ENCODE assay signal across 14 cellular contexts in genomic region chr3:123457841-123458240, GRCh38. TPM values are rescaled to one million over a fixed set of nuclear protein-coding genes. Genes with fewer than 3 reads are reported as not detected.
DNase-seq lines count a peak whose midpoint lies in the region; ATAC-seq and TF ChIP-seq lines count a peak whose summit lies in the region.
"Had no signal": no experiment of that assay in that cellular context is flagged by ENCODE, and none has a peak within 500 bp of the region (broad histone marks: within the 10 kb centered on the region; RNA-seq: fewer than 3 reads in every experiment).

No MANE protein-coding gene starts in this region.

- ATAC-seq in activated naive CD8-positive, alpha-beta T cell treated with anti-CD3 and anti-CD28 coated beads, Interleukin-2, amount 50 U/mL, for 24 hours = peak; percentile 40
- no peak for ATAC-seq in GM21367 (IDR thresholded peaks at IDR 0.05; ENCODE audit: unreplicated experiment)
- ATAC-seq in GM19395 (IDR thresholded peaks at IDR 0.05; ENCODE audit: unreplicated experiment) = no peak
- ATAC-seq: HepG2 had no signal

- no peak overlapping the region for H3K27ac Mint-ChIP-seq in activated naive CD8-positive, alpha-beta T cell treated with anti-CD3 and anti-CD28 coated beads, Interleukin-2, amount 50 U/mL, for 24 hours
- H3K27ac Mint-ChIP-seq in activated naive CD8-positive, alpha-beta T cell treated with anti-CD3 and anti-CD28 coated beads for 36 hours = no peak overlapping the region
- H3K27ac Mint-ChIP-seq: CD8-positive, alpha-beta memory T cell had no signal

- peak overlapping the region; percentile 52 for H3K27ac ChIP-seq in caudate nucleus (ENCODE audit: low read depth, low read length)
- H3K27ac ChIP-seq: 22Rv1, BLaER1 had no signal

- no peak for DNase-seq in activated naive CD8-positive, alpha-beta T cell treated with anti-CD3 and anti-CD28 coated beads, Interleukin-2, amount 50 U/mL, for 24 hours
- no peak for DNase-seq in activated naive CD8-positive, alpha-beta T cell treated with anti-CD3 and anti-CD28 coated beads for 36 hours
- DNase-seq in caudate nucleus (lab: John Stamatoyannopoulos, UW) (peak in 5 of 61 donors; percentile 27 to 57 (median 48)), iPS DF 19.7 (ENCODE audit: low read depth, low spot score) (peak; percentile 45), COR-L47 (lab: John Stamatoyannopoulos, UW) (no peak), GM13977 (ENCODE audit: low spot score) (no peak)
- DNase-seq: AML-193; CD8-positive, alpha-beta memory T cell; DMS53 had no signal

- H3K4me3 Mint-ChIP-seq in activated naive CD8-positive, alpha-beta T cell treated with anti-CD3 and anti-CD28 coated beads, Interleukin-2, amount 50 U/mL, for 24 hours = no peak overlapping the region
- no peak overlapping the region for H3K4me3 Mint-ChIP-seq in activated naive CD8-positive, alpha-beta T cell treated with anti-CD3 and anti-CD28 coated beads for 36 hours
- H3K4me3 Mint-ChIP-seq: CD8-positive, alpha-beta memory T cell had no signal

- in situ Hi-C loops in GM13977 (cut with MboI; ENCODE audit: low pct_unique_long_range_greater_than_20kb, low sequenced_read_pairs, unreplicated experiment) = no loop called here

- no peak for TF ChIP-seq CTCF in GM13977 (IDR thresholded peaks at IDR 0.05; ENCODE audit: extremely low read depth, insufficient read depth, missing control alignments)

- peaks cover 31% of the 10 kb centered on the region for H3K27me3 Mint-ChIP-seq in activated naive CD8-positive, alpha-beta T cell treated with anti-CD3 and anti-CD28 coated beads, Interleukin-2, amount 50 U/mL, for 24 hours
- peaks cover 35% of the 10 kb centered on the region for H3K27me3 Mint-ChIP-seq in activated naive CD8-positive, alpha-beta T cell treated with anti-CD3 and anti-CD28 coated beads for 36 hours

- no peaks in the 10 kb centered on the region for H3K9me3 Mint-ChIP-seq in activated naive CD8-positive, alpha-beta T cell treated with anti-CD3 and anti-CD28 coated beads, Interleukin-2, amount 50 U/mL, for 24 hours
- H3K9me3 Mint-ChIP-seq in activated naive CD8-positive, alpha-beta T cell treated with anti-CD3 and anti-CD28 coated beads for 36 hours = no peaks in the 10 kb centered on the region
- H3K9me3 Mint-ChIP-seq: CD8-positive, alpha-beta memory T cell had no signal

- no peaks in the 10 kb centered on the region for H3K4me1 Mint-ChIP-seq in activated naive CD8-positive, alpha-beta T cell treated with anti-CD3 and anti-CD28 coated beads, Interleukin-2, amount 50 U/mL, for 24 hours
- no peaks in the 10 kb centered on the region for H3K4me1 Mint-ChIP-seq in activated naive CD8-positive, alpha-beta T cell treated with anti-CD3 and anti-CD28 coated beads for 36 hours
- H3K4me1 Mint-ChIP-seq: CD8-positive, alpha-beta memory T cell had no signal

- no peaks in the 10 kb centered on the region for H3K36me3 Mint-ChIP-seq in activated naive CD8-positive, alpha-beta T cell treated with anti-CD3 and anti-CD28 coated beads, Interleukin-2, amount 50 U/mL, for 24 hours (ENCODE audit: low read depth)
- no peaks in the 10 kb centered on the region for H3K36me3 Mint-ChIP-seq in activated naive CD8-positive, alpha-beta T cell treated with anti-CD3 and anti-CD28 coated beads for 36 hours
- H3K36me3 Mint-ChIP-seq: CD8-positive, alpha-beta memory T cell had no signal

RNA-seq across cellular contexts. Expression of gene ADCY5, which starts 9.0 kb away (rescaled TPM):
- not detected for total RNA-seq in activated naive CD8-positive, alpha-beta T cell treated with anti-CD3 and anti-CD28 coated beads for 36 hours
- total RNA-seq: HepG2 had no signal
